27 cellular contexts compared by ENCODE assay signal in genomic region chr4:33975996-33976395, GRCh38.
"Had no signal": no experiment of that assay in that cellular context is flagged by ENCODE, and none has a peak within 500 bp of the region (broad histone marks: within the 10 kb centered on the region; RNA-seq: fewer than 3 reads in every experiment).

No MANE protein-coding gene starts in this region.

- DNase-seq: activated CD4-positive, alpha-beta memory T cell treated with anti-CD3 and anti-CD28 coated beads for 36 hours; activated CD4-positive, alpha-beta T cell treated with anti-CD3 and anti-CD28 coated beads, Interleukin-2, amount 10 ng/mL, durations not matched to agents 24 days and 14 days; activated CD4-positive, CD25-positive, alpha-beta regulatory T cell treated with anti-CD3 and anti-CD28 coated beads, Interleukin-2, amount 50 U/mL, for 72 hours; activated CD8-positive, alpha-beta memory T cell treated with anti-CD3 and anti-CD28 coated beads, Interleukin-2, amount 50 U/mL, for 4 hours; activated gamma-delta T cell treated with Interleukin-2 at 50 U/mL for 16 hours; activated naive CD4-positive, alpha-beta T cell treated with anti-CD3 and anti-CD28 coated beads, Interleukin-2, amount 50 U/mL, for 16 hours; activated T-cell treated with anti-CD3 and anti-CD28 coated beads, Interleukin-2, amount 50 U/mL, for 24 hours; central memory CD4-positive, alpha-beta T cell; effector CD4-positive, alpha-beta T cell; esophagus squamous epithelium; foreskin melanocyte; heart right ventricle; kidney glomerular epithelial cell; lower lobe of right lung; mucosa of descending colon; right cardiac atrium; stimulated activated CD4-positive, alpha-beta T cell treated with anti-CD3 and anti-CD28 coated beads, Interleukin-2, amount 100 ng/mL, for 48 hours; stimulated activated naive CD4-positive, alpha-beta T cell treated with Interleukin-2 at 50 U/mL for 16 hours; T-helper 17 cell; testis; transverse colon had no signal

- H3K27me3 Mint-ChIP-seq: activated CD4-positive, alpha-beta memory T cell treated with anti-CD3 and anti-CD28 coated beads for 36 hours; activated CD4-positive, alpha-beta T cell treated with anti-CD3 and anti-CD28 coated beads, Interleukin-2, amount 10 ng/mL, durations not matched to agents 24 days and 14 days; activated T-cell treated with anti-CD3 and anti-CD28 coated beads, Interleukin-2, amount 50 U/mL, for 24 hours; activated T-helper 17 cell treated with anti-CD3 and anti-CD28 coated beads, Interleukin-2, amount 50 U/mL, for 72 hours; dendritic cell treated with granulocyte-macrophage colony-stimulating factor and Interleukin-4, amounts not matched to agents 40 ng/mL and 50 ng/mL, for 4 days; natural killer cell treated with Interleukin-12 subunit alpha and Interleukin-12 subunit beta and Interleukin-15 and Interleukin-18, amount 100 ng/mL, for 72 hours; T-helper 17 cell had no signal

- H3K4me1 Mint-ChIP-seq: activated CD4-positive, alpha-beta T cell treated with anti-CD3 and anti-CD28 coated beads, Interleukin-2, amount 10 ng/mL, durations not matched to agents 24 days and 14 days; activated T-helper 17 cell treated with anti-CD3 and anti-CD28 coated beads, Interleukin-2, amount 50 U/mL, for 72 hours; T-helper 17 cell had no signal

- H3K9me3 ChIP-seq: breast epithelium, esophagus squamous epithelium, lower lobe of right lung, testis, transverse colon had no signal

- H3K36me3 Mint-ChIP-seq: activated CD4-positive, alpha-beta memory T cell treated with anti-CD3 and anti-CD28 coated beads for 36 hours; natural killer cell treated with Interleukin-12 subunit alpha and Interleukin-12 subunit beta and Interleukin-15 and Interleukin-18, amount 100 ng/mL, for 72 hours had no signal

- ATAC-seq: activated T-helper 17 cell treated with anti-CD3 and anti-CD28 coated beads, Interleukin-2, amount 50 U/mL, for 72 hours; heart right ventricle; left lobe of liver; lower lobe of right lung; mucosa of descending colon; natural killer cell treated with Interleukin-12 subunit alpha and Interleukin-12 subunit beta and Interleukin-15 and Interleukin-18, amount 100 ng/mL, for 72 hours; right cardiac atrium; T-helper 17 cell had no signal

- H3K4me3 Mint-ChIP-seq: activated CD4-positive, alpha-beta memory T cell treated with anti-CD3 and anti-CD28 coated beads for 36 hours; activated CD4-positive, alpha-beta T cell treated with anti-CD3 and anti-CD28 coated beads, Interleukin-2, amount 10 ng/mL, durations not matched to agents 24 days and 14 days; activated T-cell treated with anti-CD3 and anti-CD28 coated beads, Interleukin-2, amount 50 U/mL, for 24 hours; activated T-helper 17 cell treated with anti-CD3 and anti-CD28 coated beads, Interleukin-2, amount 50 U/mL, for 72 hours; dendritic cell treated with granulocyte-macrophage colony-stimulating factor and Interleukin-4, amounts not matched to agents 40 ng/mL and 50 ng/mL, for 4 days; natural killer cell treated with Interleukin-12 subunit alpha and Interleukin-12 subunit beta and Interleukin-15 and Interleukin-18, amount 100 ng/mL, for 72 hours; T-helper 17 cell had no signal

- H3K36me3 ChIP-seq: breast epithelium, esophagus squamous epithelium, heart right ventricle, lower lobe of right lung, transverse colon had no signal

- H3K4me3 ChIP-seq: breast epithelium, esophagus squamous epithelium, heart right ventricle, lower lobe of right lung, mucosa of descending colon, testis, transverse colon had no signal

- H3K27me3 ChIP-seq: breast epithelium, esophagus squamous epithelium, heart right ventricle, testis, transverse colon had no signal

- H3K9me3 Mint-ChIP-seq: activated CD4-positive, alpha-beta T cell treated with anti-CD3 and anti-CD28 coated beads, Interleukin-2, amount 10 ng/mL, durations not matched to agents 24 days and 14 days had no signal

- H3K27ac ChIP-seq: breast epithelium, epithelial cell of prostate, esophagus squamous epithelium, heart right ventricle, lower lobe of right lung, testis, transverse colon had no signal

- H3K4me1 ChIP-seq: breast epithelium, esophagus squamous epithelium, heart right ventricle, lower lobe of right lung, testis, transverse colon had no signal
